29 cellular contexts compared by ENCODE assay signal in the genomic region with DNA sequence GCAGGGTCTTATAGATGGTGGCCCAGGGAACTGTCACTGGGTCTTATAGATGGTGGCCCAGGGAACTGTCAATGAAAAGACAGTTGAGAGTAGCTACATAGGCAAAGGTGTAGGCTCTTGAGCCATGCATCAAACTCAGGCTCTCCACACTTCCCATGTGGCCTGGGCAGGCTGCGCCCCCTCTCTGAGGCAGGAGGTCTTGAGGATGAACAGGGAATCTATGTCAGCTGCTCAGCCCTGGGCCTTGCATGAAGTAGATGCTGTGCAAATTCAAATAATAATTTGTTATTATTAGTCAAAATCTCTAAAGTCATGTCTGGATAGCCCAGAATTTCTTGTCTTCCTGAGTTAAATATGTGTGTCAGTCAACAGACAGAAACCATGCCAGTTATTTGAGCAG.
"Had no signal": no experiment of that assay in that cellular context is flagged by ENCODE, and none has a peak within 500 bp of the region (broad histone marks: within the 10 kb centered on the region; RNA-seq: fewer than 3 reads in every experiment).

No MANE protein-coding gene starts in this region.

- H3K9me3 ChIP-seq: ascending aorta, Peyer's patch, SJSA1, SK-N-SH had no signal

- H3K4me3 ChIP-seq: ascending aorta, cardiac muscle cell, Peyer's patch, SJSA1 had no signal

- DNase-seq: activated CD4-positive, alpha-beta T cell treated with anti-CD3 and anti-CD28 coated beads, Interleukin-2, amount 10 ng/mL, durations not matched to agents 24 days and 14 days; activated CD4-positive, alpha-beta T cell treated with anti-CD3 and anti-CD28 coated beads, Interleukin-2, amount 50 U/mL, for 4 hours; activated CD8-positive, alpha-beta T cell treated with anti-CD3 and anti-CD28 coated beads, Interleukin-2, amount 10 ng/mL, durations not matched to agents 7 days and 5 days; activated gamma-delta T cell; activated naive CD4-positive, alpha-beta T cell treated with Interleukin-2 at 50 U/mL for 16 hours; activated naive CD8-positive, alpha-beta T cell treated with anti-CD3 and anti-CD28 coated beads, Interleukin-2, amount 10 ng/mL, durations not matched to agents 7 days and 5 days; activated T-cell treated with anti-CD3 and anti-CD28 coated beads, Interleukin-2, amount 50 U/mL, for 24 hours; amygdala; NCI-H1105; NCI-H1417 treated with DMSO at 0.1 percent for 48 hours; NCI-H187 treated with DMSO at 0.1 percent for 48 hours; NCI-H2081 treated with DMSO at 0.1 percent for 48 hours; NCI-H345; NCI-H524 treated with DMSO at 0.1 percent for 48 hours; PC-3; Peyer's patch; RPMI8226; SHP77 treated with DMSO at 0.1 percent for 48 hours; SK-N-SH; T-cell; T-helper 2 cell; T-helper 9 cell had no signal

- H3K4me2 ChIP-seq: SK-N-SH had no signal

- H3K9ac ChIP-seq: SK-N-SH had no signal

- H3K27me3 ChIP-seq: ascending aorta, cardiac muscle cell, Peyer's patch, SJSA1 had no signal

- ATAC-seq: activated CD8-positive, alpha-beta T cell treated with anti-CD3 and anti-CD28 coated beads, Interleukin-2, amount 10 ng/mL, durations not matched to agents 7 days and 5 days; PC-3; T-cell had no signal

- H3K27ac ChIP-seq: ascending aorta, cardiac muscle cell, Peyer's patch, SJSA1, VCaP had no signal

- H3K4me1 ChIP-seq: ascending aorta, Peyer's patch, SJSA1 had no signal

- H3K4me1 Mint-ChIP-seq: activated CD4-positive, alpha-beta T cell treated with anti-CD3 and anti-CD28 coated beads, Interleukin-2, amount 10 ng/mL, durations not matched to agents 24 days and 14 days; activated naive CD4-positive, alpha-beta T cell treated with anti-CD3 and anti-CD28 coated beads, Interleukin-2, amount 50 U/mL, for 24 hours; activated naive CD8-positive, alpha-beta T cell treated with anti-CD3 and anti-CD28 coated beads, Interleukin-2, amount 10 ng/mL, durations not matched to agents 7 days and 5 days; central memory CD8-positive, alpha-beta T cell; T-cell had no signal

- H3K27me3 Mint-ChIP-seq: activated CD4-positive, alpha-beta T cell treated with anti-CD3 and anti-CD28 coated beads, Interleukin-2, amount 10 ng/mL, durations not matched to agents 24 days and 14 days; activated naive CD4-positive, alpha-beta T cell treated with anti-CD3 and anti-CD28 coated beads, Interleukin-2, amount 50 U/mL, for 24 hours; activated T-cell treated with anti-CD3 and anti-CD28 coated beads, Interleukin-2, amount 50 U/mL, for 24 hours; central memory CD8-positive, alpha-beta T cell; T-cell had no signal

- H3K9me3 Mint-ChIP-seq: activated CD4-positive, alpha-beta T cell treated with anti-CD3 and anti-CD28 coated beads, Interleukin-2, amount 10 ng/mL, durations not matched to agents 24 days and 14 days; activated naive CD4-positive, alpha-beta T cell treated with anti-CD3 and anti-CD28 coated beads, Interleukin-2, amount 50 U/mL, for 24 hours; activated naive CD8-positive, alpha-beta T cell treated with anti-CD3 and anti-CD28 coated beads, Interleukin-2, amount 10 ng/mL, durations not matched to agents 7 days and 5 days; activated T-cell treated with anti-CD3 and anti-CD28 coated beads, Interleukin-2, amount 50 U/mL, for 24 hours; activated T-helper 2 cell treated with anti-CD3 and anti-CD28 coated beads, Interferon-gamma antibody, Interleukin-2, Interleukin-4, amounts not matched to agents 10 μg/mL and 5 μg/mL and 100 μg/mL, durations not matched to agents 14 hours and 24 hours and 36 hours; central memory CD8-positive, alpha-beta T cell; T-cell had no signal

- H3K36me3 Mint-ChIP-seq: activated naive CD8-positive, alpha-beta T cell treated with anti-CD3 and anti-CD28 coated beads, Interleukin-2, amount 10 ng/mL, durations not matched to agents 7 days and 5 days had no signal

- H3K27ac Mint-ChIP-seq: activated CD4-positive, alpha-beta T cell treated with anti-CD3 and anti-CD28 coated beads, Interleukin-2, amount 10 ng/mL, durations not matched to agents 24 days and 14 days; activated CD8-positive, alpha-beta T cell treated with anti-CD3 and anti-CD28 coated beads, Interleukin-2, amount 10 ng/mL, durations not matched to agents 7 days and 5 days; activated naive CD4-positive, alpha-beta T cell treated with anti-CD3 and anti-CD28 coated beads, Interleukin-2, amount 50 U/mL, for 24 hours; activated naive CD8-positive, alpha-beta T cell treated with anti-CD3 and anti-CD28 coated beads, Interleukin-2, amount 10 ng/mL, durations not matched to agents 7 days and 5 days; activated T-cell treated with anti-CD3 and anti-CD28 coated beads, Interleukin-2, amount 50 U/mL, for 24 hours; activated T-helper 2 cell treated with anti-CD3 and anti-CD28 coated beads, Interferon-gamma antibody, Interleukin-2, Interleukin-4, amounts not matched to agents 10 μg/mL and 5 μg/mL and 100 μg/mL, durations not matched to agents 14 hours and 24 hours and 36 hours; T-cell had no signal

- H3K9me2 ChIP-seq: SK-N-SH had no signal

- H3K4me3 Mint-ChIP-seq: activated CD4-positive, alpha-beta T cell treated with anti-CD3 and anti-CD28 coated beads, Interleukin-2, amount 10 ng/mL, durations not matched to agents 24 days and 14 days; activated CD8-positive, alpha-beta T cell treated with anti-CD3 and anti-CD28 coated beads, Interleukin-2, amount 10 ng/mL, durations not matched to agents 7 days and 5 days; activated naive CD4-positive, alpha-beta T cell treated with anti-CD3 and anti-CD28 coated beads, Interleukin-2, amount 50 U/mL, for 24 hours; activated naive CD8-positive, alpha-beta T cell treated with anti-CD3 and anti-CD28 coated beads, Interleukin-2, amount 10 ng/mL, durations not matched to agents 7 days and 5 days; activated T-cell treated with anti-CD3 and anti-CD28 coated beads, Interleukin-2, amount 50 U/mL, for 24 hours; central memory CD8-positive, alpha-beta T cell; T-cell had no signal

- H3K36me3 ChIP-seq: cardiac muscle cell had no signal
